19 cellular contexts compared by ENCODE assay signal in the genomic region with DNA sequence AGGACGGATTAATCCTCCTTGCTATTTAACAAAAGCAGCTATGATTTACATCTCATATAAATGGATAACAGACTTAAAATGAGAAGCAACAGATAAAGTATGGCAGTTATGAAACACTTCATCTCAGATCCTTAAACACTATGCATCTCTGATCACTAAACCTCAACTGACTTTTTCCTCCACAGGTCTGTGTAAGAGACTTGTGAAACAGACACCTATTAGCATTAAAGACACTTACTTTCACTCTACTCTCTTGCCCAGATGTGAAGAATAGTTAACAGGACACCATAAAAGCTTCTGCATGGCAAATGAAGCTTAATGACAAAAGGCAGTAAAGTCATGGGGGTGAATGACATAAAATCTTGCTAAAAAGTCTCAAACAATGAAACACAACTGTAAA.
"Had no signal": no experiment of that assay in that cellular context is flagged by ENCODE, and none has a peak within 500 bp of the region (broad histone marks: within the 10 kb centered on the region; RNA-seq: fewer than 3 reads in every experiment).

No MANE protein-coding gene starts in this region.

- FAIRE-seq: bronchial epithelial cell, colon, islet of Langerhans had no signal

- H3K4me3 ChIP-seq: esophagus squamous epithelium, left ventricle myocardium inferior, right lobe of liver, tibial nerve had no signal

- H3K9me3 ChIP-seq: esophagus squamous epithelium, left ventricle myocardium inferior, right lobe of liver, tibial nerve had no signal

- H3K27me3 ChIP-seq: esophagus squamous epithelium, right lobe of liver, tibial nerve had no signal

- H3K27ac ChIP-seq: epithelial cell of prostate, esophagus squamous epithelium, right lobe of liver, tibial nerve had no signal

- H3K36me3 ChIP-seq: right lobe of liver had no signal

- H3K4me1 ChIP-seq: right lobe of liver had no signal

- DNase-seq: activated CD4-positive, alpha-beta T cell treated with anti-CD3 and anti-CD28 coated beads for 1 hour; activated CD8-positive, alpha-beta memory T cell treated with anti-CD3 and anti-CD28 coated beads, Interleukin-2, amount 10 ng/mL, durations not matched to agents 7 days and 5 days; activated CD8-positive, alpha-beta T cell treated with anti-CD3 and anti-CD28 coated beads, Interleukin-2, amount 10 ng/mL, durations not matched to agents 7 days and 5 days; activated naive CD4-positive, alpha-beta T cell; activated T-cell treated with anti-CD3 and anti-CD28 coated beads for 4 hours; activated T-cell treated with anti-CD3 and anti-CD28 coated beads, Interleukin-2, amount 50 U/mL, for 72 hours; dermis blood vessel endothelial cell; effector CD4-positive, alpha-beta T cell; esophagus squamous epithelium; foreskin melanocyte; left ventricle myocardium inferior; right lobe of liver; stimulated activated CD4-positive, alpha-beta T cell treated with anti-CD3 and anti-CD28 coated beads, Interleukin-2, amount 100 ng/mL, for 48 hours; stimulated activated naive CD4-positive, alpha-beta T cell treated with Interleukin-2 at 50 U/mL for 16 hours had no signal
